Comparison of ENCODE assay signal across 8 cellular contexts in genomic region chr12:43758247-43758727, GRCh38. TPM values are rescaled to one million over a fixed set of nuclear protein-coding genes. Genes with fewer than 3 reads are reported as not detected.
DNase-seq lines count a peak whose midpoint lies in the region; ATAC-seq, FAIRE-seq and TF ChIP-seq lines count a peak whose summit lies in the region.

No MANE protein-coding gene starts in this region.

- no peaks in the 10 kb centered on the region for H3K27me3 ChIP-seq in breast epithelium

- in situ Hi-C loops in G401 (cut with HindIII; ENCODE audit: low sequenced_read_pairs): no loop called here

- H3K4me1 ChIP-seq in breast epithelium (peaks cover 0 to 16% of the 10 kb centered on the region in 2 donors), kidney (ENCODE audit: control insufficient read depth in 1 of 2, insufficient read depth in 1 of 2, low read depth in 1 of 2, low read length in 2 of 2) (peaks cover 14 to 15% of the 10 kb centered on the region in 2 donors)

- no peaks in the 10 kb centered on the region for H3K36me3 ChIP-seq in breast epithelium
- H3K36me3 ChIP-seq in kidney (ENCODE audit: control insufficient read depth in 1 of 2, insufficient read depth in 2 of 2, low read length in 2 of 2): peaks cover 0 to 3% of the 10 kb centered on the region in 2 donors

- H3K4me3 ChIP-seq in HFF-Myc (replicated peaks; ENCODE audit: low read depth, low read length) (peak overlapping the region; percentile 82), breast epithelium (peak overlapping the region; percentile 65 to 82 (median 73)), kidney (ENCODE audit: low read length in 2 of 2) (peak overlapping the region; percentile 90 to 95)

- ATAC-seq in HG03025 (IDR thresholded peaks at IDR 0.05; ENCODE audit: low FRiP score, unreplicated experiment) (no peak), HG02870 (IDR thresholded peaks at IDR 0.05; ENCODE audit: unreplicated experiment) (no peak)

- peak overlapping the region; percentile 56 to 96 for H3K9ac ChIP-seq in kidney (ENCODE audit: low read length in 2 of 2)

- TF ChIP-seq POLR2A in breast epithelium (IDR thresholded peaks at IDR 0.05): no peak

- no peaks in the 10 kb centered on the region for H3K9me3 ChIP-seq in breast epithelium
- no peaks in the 10 kb centered on the region for H3K9me3 ChIP-seq in kidney (ENCODE audit: control insufficient read depth in 1 of 2, low read length in 2 of 2)

- intact Hi-C loops in breast epithelium (cut with DNase I; ENCODE audit: low total_unique reads) (no loop called here), kidney (cut with DNase I) (no loop called here)

- H3K27ac ChIP-seq in breast epithelium (peak overlapping the region; percentile 88 to 95), kidney (ENCODE audit: low read depth in 2 of 2, low read length in 2 of 2) (peak overlapping the region; percentile 61 to 71)

- peak; percentile 65 for DNase-seq in G401 (ENCODE audit: low spot score)
- DNase-seq in HFF-Myc (ENCODE audit: extremely low read depth, low read depth): no peak
- peak; percentile 76 for DNase-seq in NCI-H69 (lab: John Stamatoyannopoulos, UW)
- peak; percentile 22 to 51 for DNase-seq in breast epithelium (ENCODE audit: low spot score in 2 of 2)
- DNase-seq in kidney: peak; percentile 71
- DNase-seq in stimulated activated CD4-positive, alpha-beta T cell treated with anti-CD3 and anti-CD28 coated beads, TNF-alpha, amount 100 ng/mL, for 4 hours (ENCODE audit: low read depth in 3 of 3): peak in 2 of 3 experiments; percentile 4 to 12

- FAIRE-seq in kidney (lab: Jason Lieb, UNC): no peak

- TF ChIP-seq CTCF in HFF-Myc (IDR thresholded peaks at IDR 0.05; ENCODE audit: low read depth, low read length, missing control alignments) (no peak), breast epithelium (IDR thresholded peaks at IDR 0.05) (no peak), kidney (IDR thresholded peaks at IDR 0.05; ENCODE audit: borderline replicate concordance, extremely low read depth, insufficient read depth) (no peak)

RNA-seq across cellular contexts. Expression of gene PUS7L, which starts 0.3 kb away (rescaled TPM):
- total RNA-seq in G401 (2014; rRNA removed; shearing (Covaris generic)): 15.3 and 40.6 TPM in 2 replicates
- total RNA-seq in breast epithelium (10 to 100 TPM in 1 of 3 donors, 1 to 10 TPM in 2; 7.8 to 13.6 (median 9.2) TPM), kidney (14.5 TPM)
- polyA plus RNA-seq in kidney (ENCODE audit: insufficient read depth, low read depth, low replicate concordance): 1.8 TPM

RNA-seq across cellular contexts. Expression of gene IRAK4, which starts 0.5 kb away (rescaled TPM):
- total RNA-seq in G401 (2014; rRNA removed; shearing (Covaris generic)): 9.2 and 10.8 TPM in 2 replicates
- total RNA-seq in breast epithelium (10 to 100 TPM; 37.4 to 46.4 (median 38.7) TPM), kidney (29.7 TPM)
- polyA plus RNA-seq in kidney (ENCODE audit: insufficient read depth, low read depth, low replicate concordance): 10.1 TPM

RNA-seq across cellular contexts. Expression of gene TWF1, which starts 47.8 kb away (rescaled TPM):
- 116 and 173 TPM in 2 replicates for total RNA-seq in G401 (2014; rRNA removed; shearing (Covaris generic))
- total RNA-seq in breast epithelium: 100 to 1,000 TPM in 1 of 3 donors, 10 to 100 TPM in 2; 73.6 to 102 (median 92.1) TPM
- 75.0 TPM for total RNA-seq in kidney
- polyA plus RNA-seq in kidney (ENCODE audit: insufficient read depth, low read depth, low replicate concordance): 41.0 TPM
